In the genomic region with DNA sequence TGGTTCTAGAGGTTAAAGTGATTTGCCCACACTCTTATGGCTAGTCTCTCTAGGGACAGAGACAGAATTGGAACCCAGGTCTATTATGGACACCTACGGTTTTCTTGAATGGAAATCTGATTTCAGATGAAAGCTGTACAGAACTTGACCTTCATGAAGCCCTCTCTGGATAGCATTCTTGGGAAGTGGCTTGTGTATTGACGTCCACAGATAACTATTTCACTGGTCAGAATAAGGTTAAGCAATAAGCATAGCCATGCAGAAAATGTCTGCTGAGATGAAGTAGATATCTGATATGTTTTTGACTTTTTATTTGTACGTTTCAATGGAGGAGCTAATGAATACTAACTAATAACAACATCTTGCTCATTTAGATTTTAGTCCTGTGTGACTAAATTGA, we compare ENCODE assay signal across 10 cellular contexts. TPM values are rescaled to one million over a fixed set of nuclear protein-coding genes. Genes with fewer than 3 reads are reported as not detected.
DNase-seq lines count a peak whose midpoint lies in the region; ATAC-seq and TF ChIP-seq lines count a peak whose summit lies in the region.
"Had no signal": no experiment of that assay in that cellular context is flagged by ENCODE, and none has a peak within 500 bp of the region (broad histone marks: within the 10 kb centered on the region; RNA-seq: fewer than 3 reads in every experiment).

No MANE protein-coding gene starts in this region.

- H3K79me2 ChIP-seq in PC-9 (ENCODE audit: low read depth) = no peaks in the 10 kb centered on the region

- H3K9me3 Mint-ChIP-seq in endodermal cell = no peaks in the 10 kb centered on the region
- no peaks in the 10 kb centered on the region for H3K9me3 Mint-ChIP-seq in nephron progenitor cell

- H3K4me2 ChIP-seq in BLaER1 = peak overlapping the region; percentile 89
- peak overlapping the region; percentile 77 for H3K4me2 ChIP-seq in PC-9

- no peak overlapping the region for H3K27ac Mint-ChIP-seq in endodermal cell
- H3K27ac Mint-ChIP-seq in nephron progenitor cell = no peak overlapping the region

- H4K20me1 ChIP-seq in BLaER1 (peaks cover 24% of the 10 kb centered on the region), PC-9 (ENCODE audit: insufficient read depth) (no peaks in the 10 kb centered on the region)

- H3K4me1 ChIP-seq in BLaER1 = peaks cover 42% of the 10 kb centered on the region
- peaks cover 32% of the 10 kb centered on the region for H3K4me1 ChIP-seq in PC-9 (replicated peaks; ENCODE audit: insufficient read depth)
- peaks cover 9% of the 10 kb centered on the region for H3K4me1 ChIP-seq in endodermal cell (ENCODE audit: control insufficient read depth, insufficient read depth, low read length)

- peak overlapping the region; percentile 98 for H3K9ac ChIP-seq in BLaER1
- peak overlapping the region; percentile 74 for H3K9ac ChIP-seq in endodermal cell (ENCODE audit: extremely low read depth, low read length, poor library complexity, severe bottlenecking)

- ATAC-seq in HG02970 (IDR thresholded peaks at IDR 0.05; ENCODE audit: low FRiP score, unreplicated experiment) (no peak), HG03095 (IDR thresholded peaks at IDR 0.05; ENCODE audit: unreplicated experiment) (no peak)

- peak overlapping the region; percentile 98 for H3K4me3 ChIP-seq in BLaER1
- H3K4me3 ChIP-seq in PC-9 = peak overlapping the region; percentile 79; the same call in 1 of the 2 replicates
- peak overlapping the region; percentile 96 for H3K4me3 ChIP-seq in endodermal cell (ENCODE audit: low read length)

- H3K36me3 Mint-ChIP-seq in endodermal cell (ENCODE audit: low read depth) (peaks cover 17% of the 10 kb centered on the region), nephron progenitor cell (ENCODE audit: low read depth) (peaks cover 21% of the 10 kb centered on the region)

- DNase-seq in PC-9 (no peak), endodermal cell (no peak), nephron progenitor cell (no peak), T-helper 9 cell (no peak), OCI-M2 (lab: John Stamatoyannopoulos, UW; ENCODE audit: unreplicated experiment) (no peak)
- DNase-seq: activated effector memory CD4-positive, alpha-beta T cell treated with Interleukin-2 at 50 U/mL for 16 hours; NCI-H1048 had no signal

- CTCF ChIA-PET in PC-9 (lab: Charles Lee) = no interaction called here

- no TSS peak for BruUV-seq in PC-9 (replicated peaks; lab: Mats Ljungman, UMichigan)

- POLR2A ChIA-PET in PC-9 (lab: Charles Lee; ENCODE audit: unreplicated experiment) = no interaction called here

- peaks cover 38% of the 10 kb centered on the region for H3F3A ChIP-seq in PC-9 (ENCODE audit: insufficient read depth, low read depth)

- H3K27me3 ChIP-seq in BLaER1 (no peaks in the 10 kb centered on the region), PC-9 (ENCODE audit: insufficient read depth, low read depth) (no peaks in the 10 kb centered on the region), endodermal cell (ENCODE audit: control insufficient read depth, insufficient read depth, low read length, poor library complexity, severe bottlenecking) (no peaks in the 10 kb centered on the region)

- WGBS in endodermal cell (ENCODE audit: insufficient coverage in 1 of 2, insufficient read length in 1 of 2), 2 experiments = 87 to 92% methylated on average over 1 to 3 of the region's 3 CpGs

- intact Hi-C loops in PC-9 (cut with micrococcal nuclease; ENCODE audit: unreplicated experiment) = no loop called here

- H3K9me2 ChIP-seq in PC-9 (ENCODE audit: insufficient read depth) = no peaks in the 10 kb centered on the region

- TF ChIP-seq CTCF in PC-9 (conservative IDR thresholded peaks at IDR 0.05) (no peak), endodermal cell (conservative IDR thresholded peaks at IDR 0.05) (no peak), nephron progenitor cell (IDR thresholded peaks at IDR 0.05) (no peak)

- H3K4me1 Mint-ChIP-seq in endodermal cell (peaks cover 9% of the 10 kb centered on the region), nephron progenitor cell (peaks cover 29% of the 10 kb centered on the region)

- H3K27ac ChIP-seq in BLaER1 = peak overlapping the region; percentile 99
- H3K27ac ChIP-seq in PC-9 = no peak overlapping the region
- H3K27ac ChIP-seq in endodermal cell (ENCODE audit: low read depth, low read length) = no peak overlapping the region

- peaks cover 35% of the 10 kb centered on the region for H3K36me3 ChIP-seq in BLaER1
- no peaks in the 10 kb centered on the region for H3K36me3 ChIP-seq in PC-9 (ENCODE audit: low read depth)
- H3K36me3 ChIP-seq in endodermal cell (ENCODE audit: control insufficient read depth, insufficient read depth, low read length) = peaks cover 29% of the 10 kb centered on the region

- H3K27me3 Mint-ChIP-seq in endodermal cell (ENCODE audit: insufficient read depth) (peaks cover 5% of the 10 kb centered on the region), nephron progenitor cell (ENCODE audit: low read depth, poor library complexity) (peaks cover 23% of the 10 kb centered on the region)

- peak overlapping the region; percentile 67 for H3K4me3 Mint-ChIP-seq in endodermal cell
- H3K4me3 Mint-ChIP-seq in nephron progenitor cell = peak overlapping the region; percentile 84

- H2AFZ ChIP-seq in PC-9 = no peak overlapping the region

- H3K9me3 ChIP-seq in BLaER1 (no peaks in the 10 kb centered on the region), PC-9 (ENCODE audit: insufficient read depth, low read depth) (no peaks in the 10 kb centered on the region), endodermal cell (ENCODE audit: control insufficient read depth, low read length) (no peaks in the 10 kb centered on the region)

RNA-seq across cellular contexts. Expression of a gene that starts 1.1 kb away (rescaled TPM):
- 6.0 and 7.7 TPM in 2 replicates for total RNA-seq in PC-9 (2021)
- total RNA-seq in endodermal cell = 10 to 100 TPM; 13.8 to 20.1 TPM
- 16.0 TPM for polyA plus RNA-seq in endodermal cell (2013, experiment 1 of 2)
- polyA plus RNA-seq in endodermal cell (2013, experiment 2 of 2) = 15.0 TPM

RNA-seq across cellular contexts. Expression of a gene that starts 10.0 kb away (rescaled TPM):
- total RNA-seq in PC-9 (2021) (61.5 and 76.5 TPM in 2 replicates), endodermal cell (10 to 100 TPM; 35.3 to 38.7 TPM)
- 29.4 TPM for polyA plus RNA-seq in endodermal cell (2013, experiment 1 of 2)
- 30.8 TPM for polyA plus RNA-seq in endodermal cell (2013, experiment 2 of 2)
